12 cellular contexts compared by ENCODE assay signal in the genomic region with DNA sequence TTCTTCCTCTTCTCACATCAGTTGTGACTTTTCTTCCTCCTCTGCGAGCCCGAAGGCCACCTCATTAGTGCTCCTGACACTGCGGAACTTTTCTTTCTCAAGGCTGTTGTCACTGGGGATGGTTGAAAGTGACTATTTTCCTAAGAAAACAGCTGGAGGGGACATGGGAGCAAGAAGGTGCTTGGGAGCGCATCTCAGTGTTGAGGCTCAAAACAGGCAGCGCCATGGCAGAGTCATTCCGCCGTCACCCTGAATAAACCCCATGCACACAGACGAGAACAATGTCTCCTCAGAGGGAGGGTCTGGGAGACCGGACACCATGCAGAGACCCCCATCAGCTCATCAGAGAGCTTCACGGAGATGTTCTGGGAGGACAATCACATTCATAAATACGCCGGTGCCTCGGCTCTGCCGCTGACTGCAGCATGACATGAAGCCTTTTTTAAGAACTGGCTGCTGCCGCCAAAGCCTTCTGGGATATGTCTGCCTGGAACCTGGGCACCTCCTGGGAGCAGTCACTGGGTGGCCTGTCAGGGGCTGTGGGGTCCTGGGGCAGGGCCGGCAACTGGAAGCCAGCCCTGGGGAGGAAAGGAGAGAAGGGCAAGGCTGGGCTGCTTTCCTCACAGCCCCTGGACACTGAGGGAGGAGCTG. TPM values are rescaled to one million over a fixed set of nuclear protein-coding genes. Genes with fewer than 3 reads are reported as not detected.
DNase-seq lines count a peak whose midpoint lies in the region; ATAC-seq, FAIRE-seq and TF ChIP-seq lines count a peak whose summit lies in the region.
"Had no signal": no experiment of that assay in that cellular context is flagged by ENCODE, and none has a peak within 500 bp of the region (broad histone marks: within the 10 kb centered on the region; RNA-seq: fewer than 3 reads in every experiment).

No MANE protein-coding gene starts in this region.

- peak overlapping the region; percentile 77 for H3K4me2 ChIP-seq in HCT116 (ENCODE audit: low read length)
- peak overlapping the region; percentile 31 for H3K4me2 ChIP-seq in keratinocyte (ENCODE audit: control insufficient read depth, extremely low read depth, insufficient read depth, low read depth, low read length)

- no peaks in the 10 kb centered on the region for H3K9me1 ChIP-seq in keratinocyte (ENCODE audit: control insufficient read depth, extremely low read depth, insufficient read depth, low read length)

- POLR2A ChIA-PET in HCT116 (lab: Charles Lee): interaction anchor here (1.2 kb wide), 1 partner anchor 11 kb away, joined by 5 read pairs; no protein-coding TSS in a partner anchor
- POLR2A ChIA-PET in activated CD4-positive, alpha-beta T cell treated with anti-CD3 and anti-CD28 coated beads, Interleukin-2, amount 10 ng/mL, durations not matched to agents 7 days and 5 days (lab: Charles Lee): no interaction called here

- no peak overlapping the region for H3K4me3 Mint-ChIP-seq in activated CD4-positive, alpha-beta T cell treated with anti-CD3 and anti-CD28 coated beads, Interleukin-2, amount 10 ng/mL, durations not matched to agents 7 days and 5 days
- H3K4me3 Mint-ChIP-seq: activated T-helper 1 cell treated with anti-CD3 and anti-CD28 coated beads, Interleukin-12 subunit alpha, Interleukin-12 subunit beta, Interleukin-2, Interleukin-4 antibody, amounts not matched to agents 30 ng/mL and 10 ng/mL and 1 ng/mL, durations not matched to agents 14 hours and 24 hours and 36 hours; naive thymus-derived CD4-positive, alpha-beta T cell had no signal

- in situ Hi-C loops in brain microvascular endothelial cell (cut with HindIII; ENCODE audit: low pct_ligation_motif_present, low sequenced_read_pairs): no loop called here

- TF ChIP-seq CTCF in HCT116 (IDR thresholded peaks at IDR 0.05 in 2 of 3, conservative IDR thresholded peaks at IDR 0.05 in 1 of 3; ENCODE audit: borderline replicate concordance in 1 of 3, insufficient read depth in 1 of 3, low read depth in 2 of 3, low read length in 2 of 3) (no peak), brain microvascular endothelial cell (IDR thresholded peaks at IDR 0.05; ENCODE audit: low read depth, low read length, missing control alignments) (no peak), keratinocyte (optimal IDR thresholded peaks at IDR 0.05 in 1 of 3, IDR thresholded peaks at IDR 0.05 in 1 of 3, conservative IDR thresholded peaks at IDR 0.05 in 1 of 3; ENCODE audit: extremely low read depth in 1 of 3, insufficient read depth in 2 of 3, low read length in 3 of 3) (no peak)

- no peak for TF ChIP-seq RAD21 in HCT116 (IDR thresholded peaks at IDR 0.05; ENCODE audit: low read depth)

- H3K36me3 ChIP-seq in HCT116 (ENCODE audit: control insufficient read depth in 1 of 2, insufficient read depth in 2 of 2, low read length in 2 of 2) (no peaks in the 10 kb centered on the region), brain microvascular endothelial cell (replicated peaks) (no peaks in the 10 kb centered on the region), keratinocyte (ENCODE audit: control insufficient read depth in 2 of 2, extremely low read depth in 1 of 2, insufficient read depth in 2 of 2, low read length in 2 of 2) (no peaks in the 10 kb centered on the region)

- H3K9me2 ChIP-seq in HCT116 (ENCODE audit: insufficient read depth): no peaks in the 10 kb centered on the region

- H3K9me3 ChIP-seq in HCT116 (ENCODE audit: control insufficient read depth in 1 of 2, insufficient read depth in 1 of 2, low read depth in 1 of 2, low read length in 2 of 2) (no peaks in the 10 kb centered on the region), keratinocyte (ENCODE audit: control insufficient read depth, low read depth, low read length) (no peaks in the 10 kb centered on the region)

- H3K9me3 Mint-ChIP-seq in activated CD4-positive, alpha-beta T cell treated with anti-CD3 and anti-CD28 coated beads, Interleukin-2, amount 10 ng/mL, durations not matched to agents 7 days and 5 days: no peaks in the 10 kb centered on the region
- H3K9me3 Mint-ChIP-seq: activated T-helper 1 cell treated with anti-CD3 and anti-CD28 coated beads, Interleukin-12 subunit alpha, Interleukin-12 subunit beta, Interleukin-2, Interleukin-4 antibody, amounts not matched to agents 30 ng/mL and 10 ng/mL and 1 ng/mL, durations not matched to agents 14 hours and 24 hours and 36 hours had no signal

- H3K9ac ChIP-seq in HCT116 (ENCODE audit: low read length): 0 out of 2 replicates have a peak overlapping the region, but pooled peaks have one; percentile 45
- H3K9ac ChIP-seq in keratinocyte (ENCODE audit: control insufficient read depth, extremely low read depth, insufficient read depth, low read length): no peak overlapping the region

- TF ChIP-seq POLR2A in HCT116 (IDR thresholded peaks at IDR 0.05; ENCODE audit: borderline replicate concordance, extremely low read depth, insufficient read depth, insufficient read length): no peak

- no peak for ATAC-seq in HCT116
- no peak for ATAC-seq in HG02981 (IDR thresholded peaks at IDR 0.05; ENCODE audit: unreplicated experiment)
- ATAC-seq: naive thymus-derived CD4-positive, alpha-beta T cell had no signal

- FAIRE-seq in keratinocyte (lab: Jason Lieb, UNC): no peak

- H3K4me3 ChIP-seq in HCT116 (replicated peaks in 1 of 2; ENCODE audit: low read depth in 1 of 2, low read length in 2 of 2) (peak overlapping the region in 1 of 2 experiments; percentile 33; a peak in 2 of 4 replicates), brain microvascular endothelial cell (ENCODE audit: low read depth, low read length) (peak overlapping the region; percentile 34), keratinocyte (ENCODE audit: control insufficient read depth in 2 of 3, extremely low read depth in 1 of 3, insufficient read depth in 2 of 3, low read depth in 1 of 3, low read length in 3 of 3) (no peak overlapping the region), skin epidermis (no peak overlapping the region)

- DNase-seq in HCT116 (ENCODE audit: low read depth, low spot score) (no peak), brain microvascular endothelial cell (no peak), keratinocyte (ENCODE audit: low read depth, low spot score) (no peak), activated gamma-delta T cell treated with Interleukin-2 at 50 U/mL for 16 hours (no peak)
- no peak for DNase-seq in activated naive CD4-positive, alpha-beta T cell (lab: John Stamatoyannopoulos, UW)
- DNase-seq in activated CD4-positive, alpha-beta T cell treated with anti-CD3 and anti-CD28 coated beads, Interleukin-2, amount 10 ng/mL, durations not matched to agents 7 days and 5 days: no peak
- DNase-seq: erythroblast; naive thymus-derived CD4-positive, alpha-beta T cell; T-helper 1 cell had no signal

- H3K27ac ChIP-seq in HCT116 (ENCODE audit: low read depth, low read length): peak overlapping the region; percentile 55
- H3K27ac ChIP-seq in brain microvascular endothelial cell: peak overlapping the region; percentile 80
- no peak overlapping the region for H3K27ac ChIP-seq in keratinocyte (ENCODE audit: control insufficient read depth, insufficient read depth, low read length)
- peak overlapping the region in 11 of 21 experiments; percentile 3 to 77 (median 38) for H3K27ac ChIP-seq in skin epidermis

- H2AFZ ChIP-seq in HCT116 (ENCODE audit: low read depth, low read length, poor library complexity, severe bottlenecking) (no peak overlapping the region), keratinocyte (ENCODE audit: control insufficient read depth, low read length) (no peak overlapping the region)

- H3K36me3 Mint-ChIP-seq in activated CD4-positive, alpha-beta T cell treated with anti-CD3 and anti-CD28 coated beads, Interleukin-2, amount 10 ng/mL, durations not matched to agents 7 days and 5 days (ENCODE audit: low read depth): no peaks in the 10 kb centered on the region
- H3K36me3 Mint-ChIP-seq: naive thymus-derived CD4-positive, alpha-beta T cell had no signal

- peaks cover 51 to 53% of the 10 kb centered on the region in 2 experiments for H3K4me1 ChIP-seq in HCT116 (ENCODE audit: control insufficient read depth in 1 of 2, insufficient read depth in 2 of 2, low read length in 2 of 2)
- peaks cover 17% of the 10 kb centered on the region for H3K4me1 ChIP-seq in keratinocyte (ENCODE audit: control insufficient read depth, extremely low read depth, insufficient read depth, low read length)

- no peak overlapping the region for H3K27ac Mint-ChIP-seq in activated CD4-positive, alpha-beta T cell treated with anti-CD3 and anti-CD28 coated beads, Interleukin-2, amount 10 ng/mL, durations not matched to agents 7 days and 5 days
- H3K27ac Mint-ChIP-seq: activated T-helper 1 cell treated with anti-CD3 and anti-CD28 coated beads, Interleukin-12 subunit alpha, Interleukin-12 subunit beta, Interleukin-2, Interleukin-4 antibody, amounts not matched to agents 30 ng/mL and 10 ng/mL and 1 ng/mL, durations not matched to agents 14 hours and 24 hours and 36 hours; naive thymus-derived CD4-positive, alpha-beta T cell had no signal

- CTCF ChIA-PET in HCT116 (lab: Charles Lee): interaction anchor here (1.1 to 3.0 kb wide), 8 partner anchors 10 to 136 kb away, joined by 3 to 20 read pairs (median 4); partner anchors contain the start of gene ATOH8
- CTCF ChIA-PET in activated CD4-positive, alpha-beta T cell treated with anti-CD3 and anti-CD28 coated beads, Interleukin-2, amount 10 ng/mL, durations not matched to agents 7 days and 5 days (lab: Charles Lee): no interaction called here

- H4K20me1 ChIP-seq in HCT116 (ENCODE audit: insufficient read depth) (no peaks in the 10 kb centered on the region), keratinocyte (ENCODE audit: control insufficient read depth, extremely low read depth, insufficient read depth, low read length) (no peaks in the 10 kb centered on the region)

- H3K79me2 ChIP-seq in HCT116 (ENCODE audit: insufficient read depth, low read length) (no peaks in the 10 kb centered on the region), keratinocyte (ENCODE audit: control insufficient read depth, insufficient read depth, low read length) (no peaks in the 10 kb centered on the region)

- H3K4me1 Mint-ChIP-seq in activated CD4-positive, alpha-beta T cell treated with anti-CD3 and anti-CD28 coated beads, Interleukin-2, amount 10 ng/mL, durations not matched to agents 7 days and 5 days: no peaks in the 10 kb centered on the region

- H3K27me3 Mint-ChIP-seq in activated CD4-positive, alpha-beta T cell treated with anti-CD3 and anti-CD28 coated beads, Interleukin-2, amount 10 ng/mL, durations not matched to agents 7 days and 5 days: peaks cover 30% of the 10 kb centered on the region

- intact Hi-C loops in HCT116 (cut with micrococcal nuclease): no loop called here

- RAD21 ChIA-PET in HCT116 (lab: Charles Lee; ENCODE audit: low non-redundant PET in 1 of 2, low total read pairs in 2 of 2, uncharacterized antibody in 2 of 2, unreplicated experiment in 2 of 2): no interaction called here

- peaks cover 18% of the 10 kb centered on the region; the same call in 1 of the 2 replicates for H3K27me3 ChIP-seq in HCT116 (ENCODE audit: insufficient read depth, low read length)
- H3K27me3 ChIP-seq in brain microvascular endothelial cell (replicated peaks): no peaks in the 10 kb centered on the region
- peaks cover 90% of the 10 kb centered on the region for H3K27me3 ChIP-seq in keratinocyte (ENCODE audit: control insufficient read depth, extremely low read depth, insufficient read depth, low read length)

- no TSS peak for BruUV-seq in HCT116 (replicated peaks; lab: Mats Ljungman, UMichigan)

- dilution Hi-C loops in keratinocyte (cut with MboI; ENCODE audit: extremely low pct_ligation_motif_present, low sequenced_read_pairs): no loop called here

RNA-seq across cellular contexts. Expression of gene ATOH8, which starts 19.2 kb away (rescaled TPM):
- 0.74 TPM for total RNA-seq in HCT116 (2021; ENCODE audit: unreplicated experiment)
- polyA plus RNA-seq in HCT116 (2012): 0.21 and 0.30 TPM in 2 replicates
- polyA plus RNA-seq in keratinocyte: not detected in 3 replicates
- not detected for polyA plus RNA-seq in keratinocyte (2011; ENCODE audit: low read depth)
- polyA plus RNA-seq in keratinocyte (2011; cell fraction: cytosol; rRNA removed): not detected in 2 replicates
- polyA plus RNA-seq in keratinocyte (2011; cell fraction: nucleus; rRNA removed): not detected in 2 replicates
- not detected in 2 replicates for polyA plus RNA-seq in keratinocyte (2012; ENCODE audit: low replicate concordance)
- not detected in 3 replicates for polyA minus RNA-seq in keratinocyte
- polyA minus RNA-seq in keratinocyte (2011; cell fraction: cytosol; rRNA and poly(A)+ RNA removed): not detected
- not detected in 2 replicates for polyA minus RNA-seq in keratinocyte (2011; cell fraction: nucleus; rRNA and poly(A)+ RNA removed)
- under 1 TPM; 0.10 to 0.12 TPM for total RNA-seq in activated CD4-positive, alpha-beta T cell treated with anti-CD3 and anti-CD28 coated beads, Interleukin-2, amount 10 ng/mL, durations not matched to agents 7 days and 5 days
- polyA plus RNA-seq: naive thymus-derived CD4-positive, alpha-beta T cell had no signal
